18 cellular contexts compared by ENCODE assay signal in the genomic region with DNA sequence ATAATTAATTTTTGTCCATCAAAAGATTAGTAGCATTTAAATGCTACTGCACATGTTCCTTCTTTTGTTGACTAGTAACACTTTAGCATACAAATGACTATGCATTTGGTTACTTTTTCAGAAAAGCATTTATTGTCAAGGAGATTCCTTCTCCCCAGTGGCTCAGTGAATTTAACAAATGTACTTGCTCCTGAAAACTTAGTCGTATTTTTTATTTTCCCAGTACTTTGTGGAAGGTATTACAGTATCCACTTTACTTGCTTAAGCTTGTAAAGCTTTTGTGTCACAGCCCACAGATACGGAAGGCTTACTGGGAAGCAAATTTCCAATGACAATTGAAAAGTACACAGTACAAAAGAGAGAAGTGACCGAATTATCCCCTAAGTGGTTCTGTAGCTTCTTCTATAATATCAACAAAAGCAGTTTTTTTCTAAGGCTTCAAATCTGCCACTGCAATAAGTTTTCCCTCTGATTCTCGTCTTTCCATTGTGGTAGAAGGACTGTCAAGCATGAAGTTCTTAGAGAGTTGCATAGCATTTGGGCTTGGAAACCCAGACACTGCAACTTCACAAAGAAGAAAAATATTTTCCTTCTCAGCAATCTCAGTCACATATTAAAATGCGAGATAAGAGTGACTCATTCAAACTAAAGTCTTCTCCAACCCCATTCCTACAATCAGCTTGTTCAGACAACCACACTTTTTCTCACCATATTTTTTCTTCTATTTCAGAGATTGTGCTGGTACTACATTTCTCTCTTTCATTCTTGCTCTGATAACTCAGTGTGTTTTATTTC.
A peak's percentile ranks its signal among the peaks of the same experiment; 100 is the strongest.
DNase-seq lines count a peak whose midpoint lies in the region; ATAC-seq, FAIRE-seq and TF ChIP-seq lines count a peak whose summit lies in the region.
"Had no signal": no experiment of that assay in that cellular context is flagged by ENCODE, and none has a peak within 500 bp of the region (broad histone marks: within the 10 kb centered on the region; RNA-seq: fewer than 3 reads in every experiment).

No MANE protein-coding gene starts in this region.

- H3K36me3 Mint-ChIP-seq in WTC11 = peaks cover 18% of the 10 kb centered on the region

- WGBS in H1 (ENCODE audit: extremely low coverage in 1 of 2, insufficient coverage in 1 of 2, insufficient read length in 1 of 2, insufficient replicate concordance in 2 of 2, low coverage in 1 of 2, low lambda C conversion rate in 2 of 2, missing lambda C conversion rate in 1 of 2), 2 experiments = 71% methylated on average over 5 of the region's 5 CpGs; no CpG with 5 or more reads in 1 of the 2 experiments

- no peaks in the 10 kb centered on the region for H3K9me2 ChIP-seq in Karpas-422 (replicated peaks; ENCODE audit: insufficient read depth, low read length)

- no peaks in the 10 kb centered on the region; the same call in 1 of the 2 replicates for H3K23me2 ChIP-seq in H1 (ENCODE audit: low read depth, low read length)

- H3K27me3 ChIP-seq in H1 (replicated peaks in 1 of 4; ENCODE audit: control insufficient read depth in 3 of 4, extremely low read depth in 1 of 4, insufficient read depth in 3 of 4, low read length in 3 of 4) = no peaks in the 10 kb centered on the region
- H3K27me3 ChIP-seq in Karpas-422 (ENCODE audit: low read length) = no peaks in the 10 kb centered on the region
- H3K27me3 ChIP-seq: SJSA1 had no signal

- H3K9me3 ChIP-seq in H1 (ENCODE audit: insufficient read depth in 2 of 2, low read depth in 1 of 2, low read length in 1 of 2) (no peaks in the 10 kb centered on the region; a peak in 2 of 4 replicates), Karpas-422 (ENCODE audit: low read length) (peaks cover 15% of the 10 kb centered on the region; the same call in 1 of the 2 replicates)

- H3K27ac ChIP-seq in H1 (ENCODE audit: low read depth, low read length) (no peak overlapping the region), Karpas-422 (ENCODE audit: low read length) (no peak overlapping the region)
- H3K27ac ChIP-seq: C4-2B, SJSA1 had no signal

- H2BK12ac ChIP-seq in H1 (ENCODE audit: low read depth, low read length) = no peak overlapping the region

- no peaks in the 10 kb centered on the region for H3K27me3 Mint-ChIP-seq in WTC11 (ENCODE audit: low read depth)

- peak overlapping the region; percentile 62; the same call in 1 of the 2 replicates for H3K27ac Mint-ChIP-seq in WTC11

- no peak overlapping the region for H3K4me3 Mint-ChIP-seq in WTC11

- no peak overlapping the region for H2BK5ac ChIP-seq in H1 (ENCODE audit: low read depth, low read length)

- H3K9me3 Mint-ChIP-seq in WTC11 = peaks cover 21% of the 10 kb centered on the region

- H3K4me1 Mint-ChIP-seq in WTC11 = peaks cover 12% of the 10 kb centered on the region

- ATAC-seq in WTC11 = no peak
- ATAC-seq: K562, Panc1 had no signal

- no peak overlapping the region for H2BK20ac ChIP-seq in H1 (ENCODE audit: low read length)

- no peak overlapping the region for H2AK5ac ChIP-seq in H1 (ENCODE audit: low read depth, low read length)

- H3K56ac ChIP-seq in H1 (replicated peaks; ENCODE audit: insufficient read length, low read depth, low read length) = no peak overlapping the region

- H4K5ac ChIP-seq in H1 (ENCODE audit: insufficient read length, low read depth, low read length) = no peak overlapping the region

- H4K91ac ChIP-seq in H1 (replicated peaks; ENCODE audit: insufficient read length, low read length) = no peak overlapping the region

- no peak overlapping the region for H2BK15ac ChIP-seq in H1 (ENCODE audit: low read length)

- H3K79me2 ChIP-seq in H1 (ENCODE audit: control insufficient read depth in 1 of 2, insufficient read depth in 2 of 2, low read length in 2 of 2) (no peaks in the 10 kb centered on the region), Karpas-422 (ENCODE audit: low read length) (no peaks in the 10 kb centered on the region)

- H3K23ac ChIP-seq in H1 (ENCODE audit: insufficient read length) = no peak overlapping the region

- H4K20me1 ChIP-seq in H1 (replicated peaks in 1 of 2; ENCODE audit: control insufficient read depth in 1 of 2, insufficient read depth in 2 of 2, low read length in 2 of 2) (no peaks in the 10 kb centered on the region), Karpas-422 (ENCODE audit: insufficient read depth, low read depth, low read length) (no peaks in the 10 kb centered on the region)

- TF ChIP-seq RAD21 in H1 (IDR thresholded peaks at IDR 0.05 in 1 of 2, conservative IDR thresholded peaks at IDR 0.05 in 1 of 2; ENCODE audit: low read depth in 2 of 2, low read length in 2 of 2) = no peak

- H3K36me3 ChIP-seq in H1 (ENCODE audit: control insufficient read depth in 2 of 4, insufficient read depth in 4 of 4, low read length in 3 of 4) (no peaks in the 10 kb centered on the region), Karpas-422 (ENCODE audit: insufficient read depth, low read length) (no peaks in the 10 kb centered on the region)
- H3K36me3 ChIP-seq: SJSA1 had no signal

- TF ChIP-seq EP300 in H1 (IDR thresholded peaks at IDR 0.05; ENCODE audit: borderline replicate concordance in 1 of 2, low read depth in 2 of 2, low read length in 2 of 2) = no peak

- no peak overlapping the region for H4K8ac ChIP-seq in H1 (ENCODE audit: extremely low read depth, insufficient read depth, low read length)

- POLR2A ChIA-PET in WTC11 (lab: Charles Lee) = no interaction called here
- POLR2A ChIA-PET in H1 (lab: Charles Lee; ENCODE audit: partially characterized antibody) = no interaction called here

- H3K4ac ChIP-seq in H1 (replicated peaks; ENCODE audit: insufficient read length, low read depth, low read length) = no peak overlapping the region

- H3K9ac ChIP-seq in H1 (replicated peaks in 1 of 4; ENCODE audit: extremely low read depth in 1 of 4, low read depth in 3 of 4, low read length in 3 of 4) (no peak overlapping the region), Karpas-422 (ENCODE audit: low read length) (no peak overlapping the region)

- H2BK120ac ChIP-seq in H1 (replicated peaks; ENCODE audit: low read depth, low read length) = no peak overlapping the region

- H3K4me2 ChIP-seq in H1 (ENCODE audit: insufficient read depth in 1 of 2, low read depth in 2 of 2, low read length in 2 of 2) = no peak overlapping the region; a peak in 1 of 4 replicates
- no peak overlapping the region for H3K4me2 ChIP-seq in Karpas-422 (ENCODE audit: low read depth, low read length, poor library complexity, severe bottlenecking)

- H3K4me3 ChIP-seq in H1 (ENCODE audit: extremely low read depth in 1 of 4, insufficient read depth in 2 of 4, low read depth in 3 of 4, low read length in 4 of 4) (0 out of 8 replicates have a peak overlapping the region, but pooled peaks of 1 of the 4 experiments have one; percentile 12), Karpas-422 (ENCODE audit: low read length) (no peak overlapping the region)
- H3K4me3 ChIP-seq: K562, SJSA1 had no signal

- no peaks in the 10 kb centered on the region for H3K79me1 ChIP-seq in H1 (ENCODE audit: low read depth, low read length)

- DNase-seq in M059J (ENCODE audit: low read depth) (peak; percentile 7), WTC11 (ENCODE audit: low spot score) (no peak), H1 (ENCODE audit: low read depth in 1 of 2, low spot score in 2 of 2) (no peak), renal cortical epithelial cell (ENCODE audit: low read depth) (peak; percentile 6), DMS114 treated with DMSO at 0.1 percent for 48 hours (lab: John Stamatoyannopoulos, UW; ENCODE audit: unreplicated experiment) (no peak), T-helper 2 cell (no peak), Karpas-422 (no peak), NCI-H1417 treated with DMSO at 0.1 percent for 48 hours (lab: John Stamatoyannopoulos, UW) (no peak)
- DNase-seq: AML-193, DND-41, NCI-H1105 treated with DMSO at 0.1 percent for 48 hours, NCI-H1694 treated with DMSO at 0.1 percent for 48 hours, NCI-H526 had no signal

- peak overlapping the region; percentile 55; the same call in 1 of the 2 replicates for H2AFZ ChIP-seq in H1 (ENCODE audit: low read length)
- no peak overlapping the region for H2AFZ ChIP-seq in Karpas-422 (ENCODE audit: low read length)

- TF ChIP-seq POLR2A in H1 (IDR thresholded peaks at IDR 0.05; ENCODE audit: control extremely low read depth in 1 of 2, low read depth in 2 of 2, low read length in 2 of 2) = no peak

- no peak for FAIRE-seq in H1 (lab: Jason Lieb, UNC)
- FAIRE-seq: G401.6, K562 had no signal

- H3K14ac ChIP-seq in H1 (ENCODE audit: insufficient read length) = no peak overlapping the region

- CTCF ChIA-PET in WTC11 (lab: Charles Lee) = no interaction called here
- CTCF ChIA-PET in H1 (lab: Charles Lee; ENCODE audit: partially characterized antibody) = no interaction called here

- no peak overlapping the region for H3K18ac ChIP-seq in H1 (ENCODE audit: extremely low read depth, low read length)

- TF ChIP-seq CTCF in WTC11 (IDR thresholded peaks at IDR 0.05) = no peak
- no peak for TF ChIP-seq CTCF in H1 (IDR thresholded peaks at IDR 0.05; ENCODE audit: control extremely low read depth in 1 of 3, insufficient read depth in 1 of 3, low read depth in 1 of 3, low read length in 3 of 3)

- peaks cover 0 to 7% (median 1%) of the 10 kb centered on the region in 4 experiments; a peak in 2 of 7 replicates for H3K4me1 ChIP-seq in H1 (replicated peaks in 1 of 4; ENCODE audit: control insufficient read depth in 3 of 4, insufficient read depth in 4 of 4, low read length in 3 of 4)
- no peaks in the 10 kb centered on the region for H3K4me1 ChIP-seq in Karpas-422 (ENCODE audit: low read length)
- H3K4me1 ChIP-seq: SJSA1 had no signal

TF ChIP-seq in WTC11, 78 proteins besides CTCF, POLR2A, EP300 and RAD21 (continues in another document):
- no peak for TF ChIP-seq ZNF317 (CRISPR knock-in tag; IDR thresholded peaks at IDR 0.05; ENCODE audit: borderline replicate concordance, low read depth)
- TF ChIP-seq ZNF219 (CRISPR knock-in tag; IDR thresholded peaks at IDR 0.05; ENCODE audit: borderline replicate concordance) = no peak
- TF ChIP-seq NFE2L1 (CRISPR knock-in tag; IDR thresholded peaks at IDR 0.05) = no peak
- no peak for TF ChIP-seq ATF3 (CRISPR knock-in tag; conservative IDR thresholded peaks at IDR 0.05)
- TF ChIP-seq TCF7 (CRISPR knock-in tag; IDR thresholded peaks at IDR 0.05; ENCODE audit: low read depth) = no peak

TF ChIP-seq in H1, 55 proteins besides CTCF, POLR2A, EP300 and RAD21 (continues in another document):
- TF ChIP-seq POU5F1 (IDR thresholded peaks at IDR 0.05; ENCODE audit: low read depth, low read length) = no peak
- TF ChIP-seq, protein P1, sequence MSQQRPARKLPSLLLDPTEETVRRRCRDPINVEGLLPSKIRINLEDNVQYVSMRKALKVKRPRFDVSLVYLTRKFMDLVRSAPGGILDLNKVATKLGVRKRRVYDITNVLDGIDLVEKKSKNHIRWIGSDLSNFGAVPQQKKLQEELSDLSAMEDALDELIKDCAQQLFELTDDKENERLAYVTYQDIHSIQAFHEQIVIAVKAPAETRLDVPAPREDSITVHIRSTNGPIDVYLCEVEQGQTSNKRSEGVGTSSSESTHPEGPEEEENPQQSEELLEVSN (IDR thresholded peaks at IDR 0.05) = no peak

Comparison
In these comparisons a context has a peak if more than half of its experiments do, and no peak if none do; other contexts are left out.
1. DNase-seq: peak in M059J (single experiment) and renal cortical epithelial cell (single experiment); none in WTC11 (single experiment), H1 (0 of 2), DMS114 treated with DMSO at 0.1 percent for 48 hours (single experiment), T-helper 2 cell (0 of 5), Karpas-422 (single experiment) and NCI-H1417 treated with DMSO at 0.1 percent for 48 hours (single experiment).